In genomic region chr1:201650608-201650933, GRCh38 we compare ENCODE assay signal across 11 cellular contexts.
DNase-seq lines count a peak whose midpoint lies in the region; ATAC-seq and TF ChIP-seq lines count a peak whose summit lies in the region.
"Had no signal": no experiment of that assay in that cellular context is flagged by ENCODE, and none has a peak within 500 bp of the region (broad histone marks: within the 10 kb centered on the region; RNA-seq: fewer than 3 reads in every experiment).

No MANE protein-coding gene starts in this region.

- no peak overlapping the region for H3K27ac Mint-ChIP-seq in dendritic cell treated with granulocyte-macrophage colony-stimulating factor and Interleukin-4, amounts not matched to agents 40 ng/mL and 50 ng/mL, for 4 days
- no peak overlapping the region for H3K27ac Mint-ChIP-seq in naive thymus-derived CD4-positive, alpha-beta T cell
- H3K27ac Mint-ChIP-seq: stimulated activated naive CD8-positive, alpha-beta T cell treated with anti-CD3 and anti-CD28 coated beads, Interleukin-15, amount 100 ng/mL, for 72 hours had no signal

- no peak for TF ChIP-seq EP300 in tibial nerve (IDR thresholded peaks at IDR 0.05)

- H3K9me3 ChIP-seq in MG63: no peaks in the 10 kb centered on the region
- H3K9me3 ChIP-seq in mucosa of descending colon: no peaks in the 10 kb centered on the region
- no peaks in the 10 kb centered on the region for H3K9me3 ChIP-seq in tibial nerve
- no peaks in the 10 kb centered on the region for H3K9me3 ChIP-seq in naive thymus-derived CD4-positive, alpha-beta T cell (ENCODE audit: control insufficient read depth in 2 of 3, low read length in 3 of 3)

- H3K27me3 ChIP-seq in MG63 (no peaks in the 10 kb centered on the region), tibial nerve (no peaks in the 10 kb centered on the region)
- H3K27me3 ChIP-seq in naive thymus-derived CD4-positive, alpha-beta T cell (ENCODE audit: control insufficient read depth in 2 of 2, insufficient read depth in 2 of 2, low read length in 2 of 2): no peaks in the 10 kb centered on the region

- H3K27ac ChIP-seq in tibial nerve: peak overlapping the region in 1 of 4 donors; percentile 79
- H3K27ac ChIP-seq in naive thymus-derived CD4-positive, alpha-beta T cell (ENCODE audit: low read depth, low read length): no peak overlapping the region

- H3K27me3 Mint-ChIP-seq in dendritic cell treated with granulocyte-macrophage colony-stimulating factor and Interleukin-4, amounts not matched to agents 40 ng/mL and 50 ng/mL, for 4 days: peaks cover 51% of the 10 kb centered on the region
- peaks cover 20 to 59% (median 27%) of the 10 kb centered on the region in 5 donors for H3K27me3 Mint-ChIP-seq in naive thymus-derived CD4-positive, alpha-beta T cell

- POLR2A ChIA-PET in naive thymus-derived CD4-positive, alpha-beta T cell (lab: Charles Lee): no interaction called here

- H3K4me3 Mint-ChIP-seq in dendritic cell treated with granulocyte-macrophage colony-stimulating factor and Interleukin-4, amounts not matched to agents 40 ng/mL and 50 ng/mL, for 4 days: peak overlapping the region; percentile 63
- no peak overlapping the region for H3K4me3 Mint-ChIP-seq in naive thymus-derived CD4-positive, alpha-beta T cell

- ATAC-seq in mucosa of descending colon: no peak
- no peak for ATAC-seq in naive thymus-derived CD4-positive, alpha-beta T cell
- ATAC-seq: stimulated activated naive CD8-positive, alpha-beta T cell treated with anti-CD3 and anti-CD28 coated beads, Interleukin-15, amount 100 ng/mL, for 72 hours had no signal

- CTCF ChIA-PET in naive thymus-derived CD4-positive, alpha-beta T cell (lab: Charles Lee): no interaction called here

- TF ChIP-seq CTCF in mucosa of descending colon (IDR thresholded peaks at IDR 0.05): no peak
- no peak for TF ChIP-seq CTCF in tibial nerve (IDR thresholded peaks at IDR 0.05)

- intact Hi-C loops in dendritic cell treated with granulocyte-macrophage colony-stimulating factor and Interleukin-4, amounts not matched to agents 40 ng/mL and 50 ng/mL, for 4 days (cut with micrococcal nuclease): no loop called here
- intact Hi-C loops in mucosa of descending colon (cut with DNase I, micrococcal nuclease): no loop called here
- intact Hi-C loops in naive thymus-derived CD4-positive, alpha-beta T cell (cut with micrococcal nuclease): no loop called here

- peaks cover 18% of the 10 kb centered on the region for H3K4me1 Mint-ChIP-seq in dendritic cell treated with granulocyte-macrophage colony-stimulating factor and Interleukin-4, amounts not matched to agents 40 ng/mL and 50 ng/mL, for 4 days (ENCODE audit: low read depth)
- peaks cover 0 to 12% (median 0%) of the 10 kb centered on the region in 7 donors for H3K4me1 Mint-ChIP-seq in naive thymus-derived CD4-positive, alpha-beta T cell

- H3K36me3 ChIP-seq in MG63 (peaks cover 59% of the 10 kb centered on the region), mucosa of descending colon (ENCODE audit: low read depth) (no peaks in the 10 kb centered on the region), tibial nerve (no peaks in the 10 kb centered on the region)
- H3K36me3 ChIP-seq in naive thymus-derived CD4-positive, alpha-beta T cell (ENCODE audit: control insufficient read depth in 2 of 3, insufficient read depth in 3 of 3, low read length in 3 of 3): no peaks in the 10 kb centered on the region

- H3K4me1 ChIP-seq in mucosa of descending colon (ENCODE audit: low read depth) (peaks cover 24% of the 10 kb centered on the region), tibial nerve (peaks cover 0 to 60% (median 20%) of the 10 kb centered on the region in 4 donors)
- no peaks in the 10 kb centered on the region for H3K4me1 ChIP-seq in naive thymus-derived CD4-positive, alpha-beta T cell (ENCODE audit: control insufficient read depth in 2 of 2, insufficient read depth in 2 of 2, low read length in 2 of 2)

- H3K9me3 Mint-ChIP-seq in dendritic cell treated with granulocyte-macrophage colony-stimulating factor and Interleukin-4, amounts not matched to agents 40 ng/mL and 50 ng/mL, for 4 days: no peaks in the 10 kb centered on the region
- H3K9me3 Mint-ChIP-seq in naive thymus-derived CD4-positive, alpha-beta T cell: no peaks in the 10 kb centered on the region
- H3K9me3 Mint-ChIP-seq: stimulated activated naive CD8-positive, alpha-beta T cell treated with anti-CD3 and anti-CD28 coated beads, Interleukin-15, amount 100 ng/mL, for 72 hours had no signal

- TF ChIP-seq POLR2A in tibial nerve (IDR thresholded peaks at IDR 0.05): no peak

- 36 to 45% methylated on average over 8 to 13 of the region's 13 CpGs for WGBS in tibial nerve, 2 donors

- H3K36me3 Mint-ChIP-seq in dendritic cell treated with granulocyte-macrophage colony-stimulating factor and Interleukin-4, amounts not matched to agents 40 ng/mL and 50 ng/mL, for 4 days (ENCODE audit: low read depth): no peaks in the 10 kb centered on the region
- no peaks in the 10 kb centered on the region for H3K36me3 Mint-ChIP-seq in naive thymus-derived CD4-positive, alpha-beta T cell

- peak overlapping the region; percentile 78 for H3K4me3 ChIP-seq in MG63
- H3K4me3 ChIP-seq in mucosa of descending colon: peak overlapping the region; percentile 22
- peak overlapping the region; percentile 27 to 60 (median 42) for H3K4me3 ChIP-seq in tibial nerve
- H3K4me3 ChIP-seq in naive thymus-derived CD4-positive, alpha-beta T cell (ENCODE audit: low read length): no peak overlapping the region

- no peak for DNase-seq in MG63
- DNase-seq in mucosa of descending colon: no peak
- DNase-seq in tibial nerve (ENCODE audit: low spot score in 2 of 2): no peak
- no peak for DNase-seq in activated gamma-delta T cell treated with Interleukin-2 at 50 U/mL for 16 hours
- DNase-seq in naive thymus-derived CD4-positive, alpha-beta T cell: no peak
- no peak for DNase-seq in SKM-1 treated with dmso at 0.1 percent for 144 hours (lab: John Stamatoyannopoulos, UW; ENCODE audit: unreplicated experiment)
- DNase-seq: activated CD4-positive, alpha-beta T cell treated with anti-CD3 and anti-CD28 coated beads, Interleukin-2, amount 50 U/mL, for 1 hour; effector CD4-positive, alpha-beta T cell; OCI-M1; stimulated activated naive CD8-positive, alpha-beta T cell treated with anti-CD3 and anti-CD28 coated beads, Interleukin-15, amount 100 ng/mL, for 72 hours had no signal
